Comparison of ENCODE assay signal across 23 cellular contexts in genomic region chr1:178682429-178682828, GRCh38. TPM values are rescaled to one million over a fixed set of nuclear protein-coding genes. Genes with fewer than 3 reads are reported as not detected.
DNase-seq lines count a peak whose midpoint lies in the region; ATAC-seq and TF ChIP-seq lines count a peak whose summit lies in the region.
"Had no signal": no experiment of that assay in that cellular context is flagged by ENCODE, and none has a peak within 500 bp of the region (broad histone marks: within the 10 kb centered on the region; RNA-seq: fewer than 3 reads in every experiment).

No MANE protein-coding gene starts in this region.

- peaks cover 3% of the 10 kb centered on the region for H3F3A ChIP-seq in PC-3 (ENCODE audit: low read length, unreplicated experiment)

- peak; percentile 8; the same call in 1 of the 2 replicates for ATAC-seq in PC-3
- ATAC-seq: natural killer cell treated with Interleukin-12 subunit alpha and Interleukin-12 subunit beta and Interleukin-15 and Interleukin-18, amount 100 ng/mL, for 72 hours; T-helper 17 cell had no signal

- no peak overlapping the region for H3K9ac ChIP-seq in PC-3 (ENCODE audit: low read length)

- no peak overlapping the region for H2AFZ ChIP-seq in PC-3 (ENCODE audit: low read length)

- intact Hi-C loops in PC-3 (cut with micrococcal nuclease), result no loop called here

- TF ChIP-seq CTCF in PC-3 (conservative IDR thresholded peaks at IDR 0.05; ENCODE audit: low read depth, low read length) (no peak), epithelial cell of esophagus (IDR thresholded peaks at IDR 0.05; ENCODE audit: insufficient read depth, low read depth, low read length, missing control alignments) (no peak)

- H3K9me3 ChIP-seq in PC-3 (ENCODE audit: low read length), result no peaks in the 10 kb centered on the region
- H3K9me3 ChIP-seq: colonic mucosa, esophagus squamous epithelium, thoracic aorta had no signal

- H3K4me3 ChIP-seq in PC-3 (ENCODE audit: low read length) (no peak overlapping the region), epithelial cell of esophagus (ENCODE audit: low read length) (no peak overlapping the region)
- H3K4me3 ChIP-seq: cardiac muscle cell, colonic mucosa, esophagus squamous epithelium, left ventricle myocardium inferior, SK-N-MC, thoracic aorta had no signal

- H3K4me2 ChIP-seq in PC-3 (ENCODE audit: low read length), result no peak overlapping the region

- POLR2A ChIA-PET in PC-3 (lab: Charles Lee; ENCODE audit: unreplicated experiment), result no interaction called here

- H3K27me3 ChIP-seq in PC-3 (ENCODE audit: low read length), result no peaks in the 10 kb centered on the region
- H3K27me3 ChIP-seq: cardiac muscle cell, colonic mucosa, esophagus squamous epithelium had no signal

- H3K9me2 ChIP-seq in PC-3 (replicated peaks; ENCODE audit: low read length), result no peaks in the 10 kb centered on the region

- H3K4me1 ChIP-seq in PC-3 (ENCODE audit: insufficient read depth, low read length), result peaks cover 47% of the 10 kb centered on the region
- H3K4me1 ChIP-seq: colonic mucosa, esophagus squamous epithelium, left ventricle myocardium inferior had no signal

- no peak overlapping the region for H3K27ac ChIP-seq in PC-3 (ENCODE audit: low read length)
- H3K27ac ChIP-seq: cardiac muscle cell, colonic mucosa, esophagus squamous epithelium, left ventricle myocardium inferior, SK-N-MC, thoracic aorta had no signal

- CTCF ChIA-PET in PC-3 (lab: Charles Lee), result no interaction called here

- no peaks in the 10 kb centered on the region for H3K79me2 ChIP-seq in PC-3 (ENCODE audit: low read length)

- DNase-seq in NOMO-1 treated with DMSO at 0.1 percent for 48 hours (lab: John Stamatoyannopoulos, UW; ENCODE audit: unreplicated experiment), result peak; percentile 8
- DNase-seq in NOMO-1 treated with dmso at 0.1 percent for 144 hours (lab: John Stamatoyannopoulos, UW; ENCODE audit: unreplicated experiment), result no peak
- DNase-seq in PC-3, result peak; percentile 17
- DNase-seq in epithelial cell of esophagus (ENCODE audit: low read depth), result peak; percentile 10
- peak; percentile 7 for DNase-seq in pulmonary artery endothelial cell (ENCODE audit: low read depth, low spot score)
- DNase-seq in OCI-M2 (lab: John Stamatoyannopoulos, UW; ENCODE audit: unreplicated experiment), result no peak
- DNase-seq in stimulated activated naive CD4-positive, alpha-beta T cell (lab: John Stamatoyannopoulos, UW), result no peak
- DNase-seq in hippocampal formation (lab: John Stamatoyannopoulos, UW), result no peak
- DNase-seq: 8988T; activated effector memory CD4-positive, alpha-beta T cell treated with Interleukin-2 at 50 U/mL for 16 hours; aorta; CD4-positive, alpha-beta memory T cell; colonic mucosa; esophagus squamous epithelium; left ventricle myocardium inferior; NCI-H1092 treated with DMSO at 0.1 percent for 48 hours; NCI-H187 treated with DMSO at 0.1 percent for 48 hours; NCI-H524 treated with DMSO at 0.1 percent for 48 hours; T-helper 17 cell had no signal

- no TSS peak for BruUV-seq in PC-3 (replicated peaks; lab: Mats Ljungman, UMichigan)

- no peaks in the 10 kb centered on the region for H3K36me3 ChIP-seq in PC-3 (ENCODE audit: low read depth, low read length)
- H3K36me3 ChIP-seq: cardiac muscle cell, colonic mucosa, esophagus squamous epithelium, left ventricle myocardium inferior, thoracic aorta had no signal

- H4K20me1 ChIP-seq in PC-3 (ENCODE audit: low read length), result no peaks in the 10 kb centered on the region

RNA-seq across cellular contexts. Expression of gene RALGPS2, which starts 42.6 kb away (rescaled TPM):
- total RNA-seq in PC-3 (2014; rRNA removed), result 19.3 and 39.2 TPM in 2 replicates
- 17.2 and 24.7 TPM in 2 replicates for total RNA-seq in pulmonary artery endothelial cell

Comparison
In these comparisons a context has a peak if more than half of its experiments do, and no peak if none do; other contexts are left out.
1. DNase-seq: peak in NOMO-1 treated with DMSO at 0.1 percent for 48 hours (single experiment), PC-3 (single experiment), epithelial cell of esophagus (single experiment) and pulmonary artery endothelial cell (single experiment); none in NOMO-1 treated with dmso at 0.1 percent for 144 hours (single experiment), OCI-M2 (single experiment), stimulated activated naive CD4-positive, alpha-beta T cell (0 of 6) and hippocampal formation (0 of 2).